7 cellular contexts compared by ENCODE assay signal in genomic region chr3:30319713-30320112, GRCh38.
A peak's percentile ranks its signal among the peaks of the same experiment; 100 is the strongest.
DNase-seq lines count a peak whose midpoint lies in the region; ATAC-seq and TF ChIP-seq lines count a peak whose summit lies in the region.

No MANE protein-coding gene starts in this region.

- H3K9me3 ChIP-seq in HCT116 (ENCODE audit: control insufficient read depth in 1 of 2, insufficient read depth in 1 of 2, low read depth in 1 of 2, low read length in 2 of 2) = no peaks in the 10 kb centered on the region
- H3K9me3 ChIP-seq in spleen = peaks cover 0 to 14% (median 5%) of the 10 kb centered on the region in 8 donors

- peaks cover 5 to 16% of the 10 kb centered on the region in 2 experiments; a peak in 3 of 4 replicates for H3K4me1 ChIP-seq in HCT116 (ENCODE audit: control insufficient read depth in 1 of 2, insufficient read depth in 2 of 2, low read length in 2 of 2)
- H3K4me1 ChIP-seq in spleen = peaks cover 0 to 13% (median 6%) of the 10 kb centered on the region in 6 donors

- no peaks in the 10 kb centered on the region for H3K79me2 ChIP-seq in HCT116 (ENCODE audit: insufficient read depth, low read length)

- peak; percentile 56 for TF ChIP-seq CTCF in GM06990 (IDR thresholded peaks at IDR 0.05; ENCODE audit: insufficient read depth, low read length, poor library complexity, severe bottlenecking)
- TF ChIP-seq CTCF in HCT116 (IDR thresholded peaks at IDR 0.05 in 2 of 3, conservative IDR thresholded peaks at IDR 0.05 in 1 of 3; ENCODE audit: borderline replicate concordance in 1 of 3, insufficient read depth in 1 of 3, low read depth in 2 of 3, low read length in 2 of 3) = peak; percentile 40 to 67 (median 55); a peak in 5 of 6 replicates
- TF ChIP-seq CTCF in spleen (IDR thresholded peaks at IDR 0.05 in 8 of 11, conservative IDR thresholded peaks at IDR 0.05 in 3 of 11) = peak; percentile 38 to 72 (median 58)

- RAD21 ChIA-PET in HCT116 (lab: Charles Lee; ENCODE audit: low non-redundant PET in 1 of 2, low total read pairs in 2 of 2, uncharacterized antibody in 2 of 2, unreplicated experiment in 2 of 2) = interaction anchor here (0.5 to 1.0 kb wide), 3 partner anchors 281 to 374 kb away, joined by 3 to 8 read pairs (median 5); no protein-coding TSS in a partner anchor

- peaks cover 12% of the 10 kb centered on the region for H3K9me3 Mint-ChIP-seq in activated T-cell treated with anti-CD3 and anti-CD28 coated beads, Interleukin-2, amount 50 U/mL, for 4 hours

- peaks cover 2% of the 10 kb centered on the region for H3K36me3 Mint-ChIP-seq in activated T-cell treated with anti-CD3 and anti-CD28 coated beads, Interleukin-2, amount 50 U/mL, for 4 hours (ENCODE audit: insufficient read depth)

- DNase-seq in GM06990 (ENCODE audit: extremely low read depth, insufficient read length) (no peak), HCT116 (ENCODE audit: low read depth, low spot score) (peak; percentile 73), NCI-H446 treated with DMSO at 0.1 percent for 48 hours (lab: John Stamatoyannopoulos, UW) (peak; percentile 49), germinal center (ENCODE audit: low spot score) (peak; percentile 22), spleen (peak; percentile 27)
- DNase-seq in activated T-cell treated with anti-CD3 and anti-CD28 coated beads, Interleukin-2, amount 50 U/mL, for 4 hours = peak; percentile 20

- CTCF ChIA-PET in HCT116 (lab: Charles Lee) = interaction anchor here (0.7 to 1.5 kb wide), 7 partner anchors 11 to 373 kb away, joined by 3 to 9 read pairs (median 3); no protein-coding TSS in a partner anchor

- H3K4me3 Mint-ChIP-seq in activated T-cell treated with anti-CD3 and anti-CD28 coated beads, Interleukin-2, amount 50 U/mL, for 4 hours = no peak overlapping the region

- H3K4me3 ChIP-seq in GM06990 (replicated peaks; ENCODE audit: low read depth, low read length) (no peak overlapping the region), HCT116 (replicated peaks in 1 of 2; ENCODE audit: low read depth in 1 of 2, low read length in 2 of 2) (no peak overlapping the region), spleen (no peak overlapping the region)

- H3K27me3 ChIP-seq in GM06990 (replicated peaks; ENCODE audit: control insufficient read depth, insufficient read depth, low read length) (no peaks in the 10 kb centered on the region), HCT116 (ENCODE audit: insufficient read depth, low read length) (no peaks in the 10 kb centered on the region), spleen (replicated peaks in 1 of 7) (no peaks in the 10 kb centered on the region)

- peak overlapping the region; percentile 94 for H2AFZ ChIP-seq in HCT116 (ENCODE audit: low read depth, low read length, poor library complexity, severe bottlenecking)

- no peak overlapping the region for H3K9ac ChIP-seq in HCT116 (ENCODE audit: low read length)

- no peaks in the 10 kb centered on the region for H4K20me1 ChIP-seq in HCT116 (ENCODE audit: insufficient read depth)

- no peaks in the 10 kb centered on the region for H3K9me2 ChIP-seq in HCT116 (ENCODE audit: insufficient read depth)

- H3K36me3 ChIP-seq in GM06990 (ENCODE audit: control insufficient read depth, insufficient read depth, low read length) = no peaks in the 10 kb centered on the region
- no peaks in the 10 kb centered on the region for H3K36me3 ChIP-seq in HCT116 (ENCODE audit: control insufficient read depth in 1 of 2, insufficient read depth in 2 of 2, low read length in 2 of 2)
- H3K36me3 ChIP-seq in spleen = no peaks in the 10 kb centered on the region

- peak; percentile 79 for TF ChIP-seq RAD21 in HCT116 (IDR thresholded peaks at IDR 0.05; ENCODE audit: low read depth)

- no peaks in the 10 kb centered on the region for H3K27me3 Mint-ChIP-seq in activated T-cell treated with anti-CD3 and anti-CD28 coated beads, Interleukin-2, amount 50 U/mL, for 4 hours (ENCODE audit: low read depth)

- H3K27ac ChIP-seq in HCT116 (ENCODE audit: low read depth, low read length) (no peak overlapping the region), spleen (no peak overlapping the region)

- TF ChIP-seq POLR2A in HCT116 (IDR thresholded peaks at IDR 0.05; ENCODE audit: borderline replicate concordance, extremely low read depth, insufficient read depth, insufficient read length) = no peak
- TF ChIP-seq POLR2A in spleen (IDR thresholded peaks at IDR 0.05) = no peak

- POLR2A ChIA-PET in HCT116 (lab: Charles Lee) = no interaction called here

- ATAC-seq in HCT116 = peak; percentile 97
- ATAC-seq in activated T-cell treated with anti-CD3 and anti-CD28 coated beads, Interleukin-2, amount 50 U/mL, for 4 hours = peak; percentile 84 to 86
- ATAC-seq in HG02588 (IDR thresholded peaks at IDR 0.05; ENCODE audit: unreplicated experiment) = no peak

- peaks cover 12% of the 10 kb centered on the region for H3K4me1 Mint-ChIP-seq in activated T-cell treated with anti-CD3 and anti-CD28 coated beads, Interleukin-2, amount 50 U/mL, for 4 hours (ENCODE audit: low read depth)

- no TSS peak for BruUV-seq in HCT116 (replicated peaks; lab: Mats Ljungman, UMichigan)

- H3K4me2 ChIP-seq in HCT116 (ENCODE audit: low read length) = peak overlapping the region; percentile 20; the same call in 1 of the 2 replicates

- intact Hi-C loops in HCT116 (cut with micrococcal nuclease) (loop anchor here (1.0 to 5.0 kb wide), 3 partner anchors 293 to 428 kb away; no protein-coding TSS in a partner anchor), spleen (cut with DNase I; ENCODE audit: low total_unique reads) (loop anchor here (10.0 kb wide), 1 partner anchor 385 kb away; no protein-coding TSS in a partner anchor)

TF ChIP-seq in HCT116, 20 proteins besides CTCF, POLR2A, EP300 and RAD21:
- TF ChIP-seq POLR2AphosphoS5 (IDR thresholded peaks at IDR 0.05; ENCODE audit: low read depth, low read length) = no peak
- no peak for TF ChIP-seq TCF7L2 (IDR thresholded peaks at IDR 0.05; ENCODE audit: borderline replicate concordance, extremely low read depth, insufficient read depth, insufficient read length)
- peak; percentile 70 for TF ChIP-seq MAX (IDR thresholded peaks at IDR 0.05)
- no peak; the same call in 1 of the 2 replicates for TF ChIP-seq SP1 (IDR thresholded peaks at IDR 0.05; ENCODE audit: low read depth)
- TF ChIP-seq REST (IDR thresholded peaks at IDR 0.05; ENCODE audit: low read depth) = no peak
- TF ChIP-seq FOSL1 (IDR thresholded peaks at IDR 0.05; ENCODE audit: low read depth) = 0 out of 2 replicates have a peak, but pooled peaks have one; percentile 5
- peak; percentile 61; the same call in 1 of the 2 replicates for TF ChIP-seq CBX3 (IDR thresholded peaks at IDR 0.05; ENCODE audit: low read depth)
